ENCODE assay signal across 8 cellular contexts in the genomic region with DNA sequence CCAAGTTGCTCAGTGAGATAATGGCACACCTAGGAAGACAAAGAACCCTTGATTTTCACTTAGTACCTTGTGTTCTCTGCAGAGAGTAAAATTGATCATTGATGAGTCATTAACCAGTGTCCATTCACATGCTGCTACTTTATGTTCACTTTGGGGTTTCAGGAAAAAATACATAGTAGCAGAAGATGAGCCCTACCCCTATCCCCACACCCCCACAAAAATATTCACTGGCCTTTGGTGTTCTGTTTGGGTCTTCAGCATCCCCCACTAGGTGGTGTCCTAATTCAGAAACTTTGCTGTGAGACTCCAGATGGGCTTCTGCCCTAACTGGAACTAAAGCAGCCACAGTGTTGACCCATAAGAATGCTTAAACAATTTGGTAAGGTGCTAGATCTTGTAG.
DNase-seq lines count a peak whose midpoint lies in the region; ATAC-seq and TF ChIP-seq lines count a peak whose summit lies in the region.

No MANE protein-coding gene starts in this region.

- H3K79me2 ChIP-seq in DOHH2 (ENCODE audit: control insufficient read depth, low read length), result peaks cover under 1% of the 10 kb centered on the region
- H3K79me2 ChIP-seq in MM.1S (ENCODE audit: low read length), result no peaks in the 10 kb centered on the region

- no peaks in the 10 kb centered on the region for H4K20me1 ChIP-seq in DOHH2 (ENCODE audit: control insufficient read depth, insufficient read depth, low read depth, low read length)
- no peaks in the 10 kb centered on the region for H4K20me1 ChIP-seq in MM.1S (ENCODE audit: insufficient read depth, low read length)

- no peak overlapping the region for H2AFZ ChIP-seq in MM.1S (ENCODE audit: low read length)

- H3K9me2 ChIP-seq in DOHH2 (replicated peaks; ENCODE audit: control insufficient read depth, low read length) (no peaks in the 10 kb centered on the region), MM.1S (replicated peaks; ENCODE audit: insufficient read depth, low read length) (no peaks in the 10 kb centered on the region)

- H3K27ac ChIP-seq in DOHH2 (ENCODE audit: low read depth, low read length), result no peak overlapping the region
- H3K27ac ChIP-seq in MM.1S (ENCODE audit: low read length), result no peak overlapping the region
- no peak overlapping the region for H3K27ac ChIP-seq in brain microvascular endothelial cell
- H3K27ac ChIP-seq in effector memory CD4-positive, alpha-beta T cell (ENCODE audit: insufficient read depth, low read length, poor library complexity, severe bottlenecking), result no peak overlapping the region

- ATAC-seq in GM21381 (IDR thresholded peaks at IDR 0.05; ENCODE audit: unreplicated experiment) (peak; percentile 62), left lobe of liver (peak; percentile 77), GM21528 (IDR thresholded peaks at IDR 0.05; ENCODE audit: low FRiP score, unreplicated experiment) (no peak)

- in situ Hi-C loops in brain microvascular endothelial cell (cut with HindIII; ENCODE audit: low pct_ligation_motif_present, low sequenced_read_pairs), result no loop called here

- H3K9ac ChIP-seq in MM.1S (ENCODE audit: low read length), result no peak overlapping the region

- H3K36me3 ChIP-seq in DOHH2 (ENCODE audit: control insufficient read depth, low read length), result peaks cover 9% of the 10 kb centered on the region; the same call in 1 of the 2 replicates
- no peaks in the 10 kb centered on the region for H3K36me3 ChIP-seq in MM.1S (replicated peaks; ENCODE audit: insufficient read depth, low read length)
- H3K36me3 ChIP-seq in brain microvascular endothelial cell (replicated peaks), result no peaks in the 10 kb centered on the region
- no peaks in the 10 kb centered on the region for H3K36me3 ChIP-seq in effector memory CD4-positive, alpha-beta T cell (ENCODE audit: control insufficient read depth, insufficient read depth, low read length)

- no peaks in the 10 kb centered on the region for H3K27me3 ChIP-seq in DOHH2 (ENCODE audit: control insufficient read depth, low read length)
- no peaks in the 10 kb centered on the region for H3K27me3 ChIP-seq in MM.1S (replicated peaks; ENCODE audit: insufficient read depth, low read length)
- no peaks in the 10 kb centered on the region for H3K27me3 ChIP-seq in brain microvascular endothelial cell (replicated peaks)
- H3K27me3 ChIP-seq in effector memory CD4-positive, alpha-beta T cell (replicated peaks; ENCODE audit: control insufficient read depth, insufficient read depth, low read length, poor library complexity, severe bottlenecking), result no peaks in the 10 kb centered on the region

- no peak overlapping the region for H3K4me3 ChIP-seq in DOHH2 (ENCODE audit: low read length)
- H3K4me3 ChIP-seq in MM.1S (ENCODE audit: low read length), result no peak overlapping the region
- H3K4me3 ChIP-seq in brain microvascular endothelial cell (ENCODE audit: low read depth, low read length), result no peak overlapping the region
- no peak overlapping the region for H3K4me3 ChIP-seq in effector memory CD4-positive, alpha-beta T cell (ENCODE audit: insufficient read depth, low read depth, low read length, poor library complexity, severe bottlenecking)

- H3K4me1 ChIP-seq in DOHH2 (ENCODE audit: control insufficient read depth, low read length), result no peaks in the 10 kb centered on the region; the same call in 1 of the 2 replicates
- H3K4me1 ChIP-seq in MM.1S (ENCODE audit: low read length), result peaks cover 9% of the 10 kb centered on the region; the same call in 1 of the 2 replicates
- peaks cover 27% of the 10 kb centered on the region for H3K4me1 ChIP-seq in effector memory CD4-positive, alpha-beta T cell (ENCODE audit: control insufficient read depth, insufficient read depth, low read length, poor library complexity, severe bottlenecking)

- H3F3A ChIP-seq in DOHH2 (ENCODE audit: control insufficient read depth, insufficient read depth) (no peaks in the 10 kb centered on the region), MM.1S (ENCODE audit: insufficient read depth, low read length) (0 out of 2 replicates have a peak, but pooled peaks cover 4% of the 10 kb centered on the region)

- DNase-seq in MM.1S (peak; percentile 56), brain microvascular endothelial cell (no peak), left lobe of liver (ENCODE audit: low spot score) (no peak), NOMO-1 treated with DMSO at 0.1 percent for 48 hours (lab: John Stamatoyannopoulos, UW; ENCODE audit: unreplicated experiment) (no peak)
- no peak for DNase-seq in effector memory CD4-positive, alpha-beta T cell

- H3K4me2 ChIP-seq in DOHH2 (ENCODE audit: low read length), result no peak overlapping the region
- H3K4me2 ChIP-seq in MM.1S (ENCODE audit: low read depth, low read length), result no peak overlapping the region

- TF ChIP-seq CTCF in DOHH2 (IDR thresholded peaks at IDR 0.05; ENCODE audit: low read depth, low read length, poor library complexity, severe bottlenecking), result peak; percentile 69
- TF ChIP-seq CTCF in MM.1S (IDR thresholded peaks at IDR 0.05; ENCODE audit: low read length), result peak; percentile 57
- peak; percentile 76 for TF ChIP-seq CTCF in brain microvascular endothelial cell (IDR thresholded peaks at IDR 0.05; ENCODE audit: low read depth, low read length, missing control alignments)

- H3K9me3 ChIP-seq in DOHH2 (ENCODE audit: control insufficient read depth, insufficient read depth, low read length) (no peaks in the 10 kb centered on the region), MM.1S (replicated peaks; ENCODE audit: insufficient read depth, low read length) (no peaks in the 10 kb centered on the region)
- no peaks in the 10 kb centered on the region for H3K9me3 ChIP-seq in effector memory CD4-positive, alpha-beta T cell (ENCODE audit: control insufficient read depth, low read length)
